1 cellular context compared by ENCODE assay signal in the genomic region with DNA sequence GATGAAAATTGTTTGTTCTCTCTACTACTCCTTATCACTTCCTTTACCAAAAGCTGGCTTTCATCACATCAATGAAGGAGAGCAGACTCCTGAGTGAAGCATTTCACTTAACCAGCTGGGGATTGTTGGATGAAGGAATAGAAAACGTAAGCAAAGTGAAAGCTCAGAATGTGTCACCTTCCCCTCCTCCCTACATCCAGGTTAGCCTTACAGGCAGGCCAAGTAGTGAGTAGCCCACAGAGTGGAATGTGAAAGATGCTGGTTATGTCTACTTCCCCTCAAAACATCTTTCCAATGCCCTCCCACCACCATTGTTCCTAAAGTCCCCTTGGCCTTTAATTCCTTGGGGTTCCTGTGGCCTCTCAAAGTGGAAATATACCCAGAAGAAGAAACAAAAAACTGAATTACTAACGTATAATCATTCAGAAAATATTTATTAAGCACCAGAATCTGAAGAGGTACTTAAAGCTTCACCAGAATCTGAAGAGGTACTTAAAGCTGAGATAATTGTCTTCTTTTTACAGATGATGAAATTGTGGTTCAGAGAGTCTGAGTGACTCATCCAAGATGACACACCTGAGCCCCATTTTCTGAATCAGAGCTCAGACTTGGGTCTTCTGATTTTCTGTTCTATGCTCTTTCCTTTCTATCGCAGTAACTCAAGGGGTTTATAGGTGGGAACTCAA.
TF ChIP-seq lines count a peak whose summit lies in the region.

No MANE protein-coding gene starts in this region.

TF ChIP-seq in IMR-90, 13 proteins besides CTCF, POLR2A, EP300 and RAD21:
- TF ChIP-seq MAFK (IDR thresholded peaks at IDR 0.05; ENCODE audit: low read depth, low read length) = no peak
- no peak for TF ChIP-seq MAZ (IDR thresholded peaks at IDR 0.05; ENCODE audit: borderline replicate concordance, low read depth, low read length)
- TF ChIP-seq NFE2L2 (IDR thresholded peaks at IDR 0.05; ENCODE audit: low read depth, low read length) = no peak
- TF ChIP-seq, protein P1, sequence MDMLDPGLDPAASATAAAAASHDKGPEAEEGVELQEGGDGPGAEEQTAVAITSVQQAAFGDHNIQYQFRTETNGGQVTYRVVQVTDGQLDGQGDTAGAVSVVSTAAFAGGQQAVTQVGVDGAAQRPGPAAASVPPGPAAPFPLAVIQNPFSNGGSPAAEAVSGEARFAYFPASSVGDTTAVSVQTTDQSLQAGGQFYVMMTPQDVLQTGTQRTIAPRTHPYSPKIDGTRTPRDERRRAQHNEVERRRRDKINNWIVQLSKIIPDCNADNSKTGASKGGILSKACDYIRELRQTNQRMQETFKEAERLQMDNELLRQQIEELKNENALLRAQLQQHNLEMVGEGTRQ (IDR thresholded peaks at IDR 0.05; ENCODE audit: low read depth, low read length) = no peak
- TF ChIP-seq BHLHE40 (IDR thresholded peaks at IDR 0.05; ENCODE audit: low read depth, low read length) = no peak
- no peak for TF ChIP-seq FOS (IDR thresholded peaks at IDR 0.05; ENCODE audit: low read depth, low read length)
- TF ChIP-seq SMC3 (IDR thresholded peaks at IDR 0.05; ENCODE audit: low read depth, low read length) = no peak
- TF ChIP-seq RFX5 (IDR thresholded peaks at IDR 0.05; ENCODE audit: low read depth, low read length) = no peak
- no peak for TF ChIP-seq MXI1 (IDR thresholded peaks at IDR 0.05; ENCODE audit: borderline replicate concordance, low read depth, low read length)
- no peak for TF ChIP-seq RCOR1 (IDR thresholded peaks at IDR 0.05; ENCODE audit: insufficient replicate concordance, low read length)
- TF ChIP-seq CHD1 (IDR thresholded peaks at IDR 0.05; ENCODE audit: low read depth, low read length) = no peak
- TF ChIP-seq, protein P2, sequence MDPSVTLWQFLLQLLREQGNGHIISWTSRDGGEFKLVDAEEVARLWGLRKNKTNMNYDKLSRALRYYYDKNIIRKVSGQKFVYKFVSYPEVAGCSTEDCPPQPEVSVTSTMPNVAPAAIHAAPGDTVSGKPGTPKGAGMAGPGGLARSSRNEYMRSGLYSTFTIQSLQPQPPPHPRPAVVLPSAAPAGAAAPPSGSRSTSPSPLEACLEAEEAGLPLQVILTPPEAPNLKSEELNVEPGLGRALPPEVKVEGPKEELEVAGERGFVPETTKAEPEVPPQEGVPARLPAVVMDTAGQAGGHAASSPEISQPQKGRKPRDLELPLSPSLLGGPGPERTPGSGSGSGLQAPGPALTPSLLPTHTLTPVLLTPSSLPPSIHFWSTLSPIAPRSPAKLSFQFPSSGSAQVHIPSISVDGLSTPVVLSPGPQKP (IDR thresholded peaks at IDR 0.05; ENCODE audit: borderline replicate concordance, low read depth, low read length) = no peak
- TF ChIP-seq CEBPB (IDR thresholded peaks at IDR 0.05; ENCODE audit: low read depth, low read length) = no peak
TF ChIP-seq in IMR-90: peak in this region for 0.
